Comparison of ENCODE assay signal across 16 cellular contexts in genomic region chr10:103699611-103700435, GRCh38.
A peak's percentile ranks its signal among the peaks of the same experiment; 100 is the strongest.
DNase-seq lines count a peak whose midpoint lies in the region; ATAC-seq and TF ChIP-seq lines count a peak whose summit lies in the region.
"Had no signal": no experiment of that assay in that cellular context is flagged by ENCODE, and none has a peak within 500 bp of the region (broad histone marks: within the 10 kb centered on the region; RNA-seq: fewer than 3 reads in every experiment).

No MANE protein-coding gene starts in this region.

- no peaks in the 10 kb centered on the region for H3K36me3 ChIP-seq in body of pancreas (replicated peaks in 1 of 2; ENCODE audit: insufficient read depth in 1 of 2, low read depth in 2 of 2)
- H3K36me3 ChIP-seq: pancreas, tibial artery had no signal

- H3K4me3 ChIP-seq in dorsolateral prefrontal cortex (no peak overlapping the region), body of pancreas (no peak overlapping the region)
- H3K4me3 ChIP-seq: GM12878, pancreas, tibial artery had no signal

- WGBS in body of pancreas, 2 donors, result 61 to 70% methylated on average over 7 to 10 of the region's 10 CpGs

- TF ChIP-seq POLR2A in body of pancreas (IDR thresholded peaks at IDR 0.05), result no peak

- peak overlapping the region; percentile 62 to 98 (median 91) for H3K27ac ChIP-seq in dorsolateral prefrontal cortex
- H3K27ac ChIP-seq in body of pancreas, result no peak overlapping the region
- H3K27ac ChIP-seq: pancreas, tibial artery had no signal

- intact Hi-C loops in dorsolateral prefrontal cortex (cut with DNase I) (no loop called here), body of pancreas (cut with DNase I) (no loop called here)

- no peaks in the 10 kb centered on the region for H3K9me3 ChIP-seq in body of pancreas
- H3K9me3 ChIP-seq: pancreas, tibial artery had no signal

- no peaks in the 10 kb centered on the region for H3K4me1 ChIP-seq in body of pancreas
- H3K4me1 ChIP-seq: pancreas had no signal

- ATAC-seq in GM21529 (IDR thresholded peaks at IDR 0.05; ENCODE audit: unreplicated experiment) (no peak), GM21367 (IDR thresholded peaks at IDR 0.05; ENCODE audit: unreplicated experiment) (no peak), body of pancreas (no peak)
- ATAC-seq: activated CD8-positive, alpha-beta memory T cell treated with anti-CD3 and anti-CD28 coated beads, Interleukin-2, amount 10 ng/mL, durations not matched to agents 7 days and 5 days; GM12878; pancreas had no signal

- H3K27me3 ChIP-seq in dorsolateral prefrontal cortex (no peaks in the 10 kb centered on the region), body of pancreas (no peaks in the 10 kb centered on the region)
- H3K27me3 ChIP-seq: pancreas, tibial artery had no signal

- peak; percentile 85 for DNase-seq in Ammon's horn (ENCODE audit: low spot score)
- peak; percentile 89 for DNase-seq in NCI-H82 (lab: John Stamatoyannopoulos, UW)
- peak in 5 of 10 donors; percentile 55 to 75 (median 67) for DNase-seq in dorsolateral prefrontal cortex
- DNase-seq in midbrain (lab: John Stamatoyannopoulos, UW), result peak; percentile 67
- DNase-seq in NCI-H146 treated with DMSO at 0.1 percent for 48 hours (lab: John Stamatoyannopoulos, UW; ENCODE audit: unreplicated experiment), result no peak
- DNase-seq in body of pancreas, result no peak
- DNase-seq: activated CD8-positive, alpha-beta memory T cell treated with anti-CD3 and anti-CD28 coated beads, Interleukin-2, amount 10 ng/mL, durations not matched to agents 7 days and 5 days; activated naive CD4-positive, alpha-beta T cell treated with anti-CD3 and anti-CD28 coated beads for 36 hours; DMS79; mesenchymal stem cell; NCI-H1092; tibial artery had no signal

- TF ChIP-seq CTCF in dorsolateral prefrontal cortex (IDR thresholded peaks at IDR 0.05 in 54 of 56, conservative IDR thresholded peaks at IDR 0.05 in 2 of 56; ENCODE audit: low read depth in 1 of 56, partially characterized antibody in 56 of 56) (peak in 38 of 56 donors; percentile 11 to 54 (median 30)), body of pancreas (IDR thresholded peaks at IDR 0.05) (no peak)

Comparison
In these comparisons a context has a peak if more than half of its experiments do, and no peak if none do; other contexts are left out.
1. DNase-seq: peak in Ammon's horn (single experiment), NCI-H82 (single experiment) and midbrain (single experiment); none in NCI-H146 treated with DMSO at 0.1 percent for 48 hours (single experiment) and body of pancreas (0 of 4).
2. H3K27ac ChIP-seq: peak in dorsolateral prefrontal cortex (59 of 59); none in body of pancreas (0 of 4).
3. CTCF ChIP-seq: peak in dorsolateral prefrontal cortex (38 of 56); none in body of pancreas (0 of 7).